In genomic region chr7:107034553-107034952, GRCh38 we compare ENCODE assay signal across 8 cellular contexts. TPM values are rescaled to one million over a fixed set of nuclear protein-coding genes. Genes with fewer than 3 reads are reported as not detected.
"Had no signal": no experiment of that assay in that cellular context is flagged by ENCODE, and none has a peak within 500 bp of the region (broad histone marks: within the 10 kb centered on the region; RNA-seq: fewer than 3 reads in every experiment).

No MANE protein-coding gene starts in this region.

- ATAC-seq: HepG2 had no signal

- H3K9ac ChIP-seq: KMS-11 had no signal

- H3K4me2 ChIP-seq: KMS-11 had no signal

- FAIRE-seq: HepG2, HTR-8/SVneo had no signal

- H3K27ac ChIP-seq: HL-60, KMS-11 had no signal

- DNase-seq: IMR-90, KBM-7, KG1 had no signal

RNA-seq across cellular contexts. Expression of gene PRKAR2B, which starts 10.0 kb away (rescaled TPM):
- total RNA-seq: HepG2, HT-29 had no signal
- polyA plus RNA-seq: HepG2 had no signal
